8 cellular contexts compared by ENCODE assay signal in genomic region chr7:131326576-131326975, GRCh38. TPM values are rescaled to one million over a fixed set of nuclear protein-coding genes. Genes with fewer than 3 reads are reported as not detected.
A peak's percentile ranks its signal among the peaks of the same experiment; 100 is the strongest.
DNase-seq lines count a peak whose midpoint lies in the region; ATAC-seq, FAIRE-seq and TF ChIP-seq lines count a peak whose summit lies in the region.

No MANE protein-coding gene starts in this region.

- peak overlapping the region; percentile 91 for H3K4me3 ChIP-seq in A549
- H3K4me3 ChIP-seq in KMS-11 (IDR thresholded peaks at IDR 0.05; ENCODE audit: insufficient read depth, low read depth, low read length), result no peak overlapping the region

- H3K27ac Mint-ChIP-seq in chondrocyte (ENCODE audit: unreplicated experiment) (peak overlapping the region; percentile 100), naive B cell (peak overlapping the region in 4 of 6 donors; percentile 60 to 100 (median 98))

- H3K9me3 Mint-ChIP-seq in chondrocyte (ENCODE audit: low read depth), result no peaks in the 10 kb centered on the region
- no peaks in the 10 kb centered on the region for H3K9me3 Mint-ChIP-seq in naive B cell

- no peak for TF ChIP-seq RAD21 in A549 (conservative IDR thresholded peaks at IDR 0.05 in 1 of 2, IDR thresholded peaks at IDR 0.05 in 1 of 2)

- WGBS in A549 (ENCODE audit: missing lambda C conversion rate), result 47% methylated on average over 6 of the region's 6 CpGs

- H3K4me1 Mint-ChIP-seq in chondrocyte (ENCODE audit: low read depth) (peaks cover 38% of the 10 kb centered on the region), naive B cell (peaks cover 40 to 48% (median 47%) of the 10 kb centered on the region in 3 donors)

- POLR2A ChIA-PET in A549 (lab: Yijun Ruan, JAX), result interaction anchor here (1.4 to 2.2 kb wide), 4 partner anchors 10 to 217 kb away, joined by 4 to 16 read pairs (median 10); no protein-coding TSS in a partner anchor

- H3K4me2 ChIP-seq in A549 (peak overlapping the region; percentile 87), KMS-11 (peak overlapping the region; percentile 97; the same call in 1 of the 2 replicates)

- ATAC-seq in A549 (no peak), naive B cell (ENCODE audit: low read depth in 2 of 2) (no peak), GM21390 (IDR thresholded peaks at IDR 0.05; ENCODE audit: unreplicated experiment) (no peak)

- no peaks in the 10 kb centered on the region for H3K36me3 ChIP-seq in KMS-11 (ENCODE audit: insufficient read depth)

- H3K9ac ChIP-seq in KMS-11, result no peak overlapping the region

- TF ChIP-seq CTCF in A549 (IDR thresholded peaks at IDR 0.05) (no peak), KMS-11 (conservative IDR thresholded peaks at IDR 0.05; ENCODE audit: low read depth, low read length) (no peak), chondrocyte (IDR thresholded peaks at IDR 0.05) (no peak)

- CTCF ChIA-PET in A549 (lab: Yijun Ruan, JAX), result interaction anchor here (1.3 to 1.9 kb wide), 4 partner anchors 10 to 96 kb away, joined by 3 to 6 read pairs (median 4); no protein-coding TSS in a partner anchor

- peak overlapping the region; percentile 94; the same call in 1 of the 2 replicates for H2AFZ ChIP-seq in KMS-11 (ENCODE audit: low read depth)

- TF ChIP-seq POLR2A in A549 (IDR thresholded peaks at IDR 0.05; ENCODE audit: low read length), result no peak

- peak overlapping the region; percentile 85 for H3K4me3 Mint-ChIP-seq in chondrocyte (ENCODE audit: unreplicated experiment)
- H3K4me3 Mint-ChIP-seq in naive B cell, result peak overlapping the region; percentile 87 to 100 (median 98)

- DNase-seq in A549 (ENCODE audit: low read depth in 1 of 2, low spot score in 1 of 2) (peak; percentile 24 to 48), chondrocyte (ENCODE audit: low spot score) (no peak), naive B cell (no peak), NCI-H2171 (lab: John Stamatoyannopoulos, UW) (no peak), middle frontal gyrus (ENCODE audit: extremely low spot score, low spot score) (no peak), NCI-H1694 (lab: John Stamatoyannopoulos, UW) (no peak)

- H3K36me3 Mint-ChIP-seq in chondrocyte (ENCODE audit: low read depth) (no peaks in the 10 kb centered on the region), naive B cell (peaks cover 0 to 10% of the 10 kb centered on the region in 2 donors)

- H3K27ac ChIP-seq in A549, result peak overlapping the region; percentile 98
- no peak overlapping the region for H3K27ac ChIP-seq in KMS-11

- TF ChIP-seq EP300 in A549 (IDR thresholded peaks at IDR 0.05), result no peak

- peaks cover 51% of the 10 kb centered on the region for H3K4me1 ChIP-seq in A549
- H3K4me1 ChIP-seq in KMS-11 (ENCODE audit: low read depth, poor library complexity, severe bottlenecking), result peaks cover 29% of the 10 kb centered on the region

- no peaks in the 10 kb centered on the region for H3K9me3 ChIP-seq in A549

- H3K27me3 ChIP-seq in KMS-11 (ENCODE audit: insufficient read depth, low read depth), result no peaks in the 10 kb centered on the region

- H3K27me3 Mint-ChIP-seq in chondrocyte (ENCODE audit: low read depth) (no peaks in the 10 kb centered on the region), naive B cell (no peaks in the 10 kb centered on the region)

- H3K79me2 ChIP-seq in KMS-11 (ENCODE audit: insufficient read depth, low read depth), result peaks cover 39% of the 10 kb centered on the region

- H4K20me1 ChIP-seq in KMS-11 (ENCODE audit: insufficient read depth), result no peaks in the 10 kb centered on the region

- no peak for FAIRE-seq in A549 (lab: Jason Lieb, UNC)

TF ChIP-seq in A549, 52 proteins besides CTCF, POLR2A, EP300 and RAD21:
- TF ChIP-seq RNF2 (IDR thresholded peaks at IDR 0.05; ENCODE audit: borderline replicate concordance, low read depth), result no peak
- TF ChIP-seq FOSB (CRISPR knock-in tag; IDR thresholded peaks at IDR 0.05), result no peak
- no peak for TF ChIP-seq HOXB13 (CRISPR knock-in tag; IDR thresholded peaks at IDR 0.05; ENCODE audit: low read depth)
- TF ChIP-seq CBX8 (IDR thresholded peaks at IDR 0.05), result no peak
- TF ChIP-seq RCOR1 (IDR thresholded peaks at IDR 0.05; ENCODE audit: low read depth, low read length), result no peak
- TF ChIP-seq JUNB (IDR thresholded peaks at IDR 0.05), result no peak
- no peak for TF ChIP-seq ZNF302 (CRISPR knock-in tag; IDR thresholded peaks at IDR 0.05)
- no peak for TF ChIP-seq ESRRA (IDR thresholded peaks at IDR 0.05; ENCODE audit: borderline replicate concordance, low read length)
- no peak for TF ChIP-seq EHF (CRISPR knock-in tag; IDR thresholded peaks at IDR 0.05)
- TF ChIP-seq, protein P1, sequence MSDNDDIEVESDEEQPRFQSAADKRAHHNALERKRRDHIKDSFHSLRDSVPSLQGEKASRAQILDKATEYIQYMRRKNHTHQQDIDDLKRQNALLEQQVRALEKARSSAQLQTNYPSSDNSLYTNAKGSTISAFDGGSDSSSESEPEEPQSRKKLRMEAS (IDR thresholded peaks at IDR 0.05), result no peak
- TF ChIP-seq, protein P2, sequence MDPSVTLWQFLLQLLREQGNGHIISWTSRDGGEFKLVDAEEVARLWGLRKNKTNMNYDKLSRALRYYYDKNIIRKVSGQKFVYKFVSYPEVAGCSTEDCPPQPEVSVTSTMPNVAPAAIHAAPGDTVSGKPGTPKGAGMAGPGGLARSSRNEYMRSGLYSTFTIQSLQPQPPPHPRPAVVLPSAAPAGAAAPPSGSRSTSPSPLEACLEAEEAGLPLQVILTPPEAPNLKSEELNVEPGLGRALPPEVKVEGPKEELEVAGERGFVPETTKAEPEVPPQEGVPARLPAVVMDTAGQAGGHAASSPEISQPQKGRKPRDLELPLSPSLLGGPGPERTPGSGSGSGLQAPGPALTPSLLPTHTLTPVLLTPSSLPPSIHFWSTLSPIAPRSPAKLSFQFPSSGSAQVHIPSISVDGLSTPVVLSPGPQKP (IDR thresholded peaks at IDR 0.05; ENCODE audit: low read depth, low read length), result no peak
- TF ChIP-seq GATA3 (IDR thresholded peaks at IDR 0.05; ENCODE audit: borderline replicate concordance), result no peak

RNA-seq across cellular contexts. Expression of gene MKLN1, which starts 1.1 kb away (rescaled TPM):
- polyA plus RNA-seq in A549 (2011; rRNA removed) (84.5 and 109 TPM in 2 replicates), A549 (2017; fragmentation: RNase III; extraction: RNeasy Plus Mini Kit Qiagen cat#74134 plus additional on column Dnase treatment) (39.6 to 46.4 TPM (median 39.6 TPM) in 3 replicates), naive B cell (ENCODE audit: low read depth in 6 of 6) (10 to 100 TPM; 19.6 to 39.8 (median 26.0) TPM)
- 17.5 and 18.5 TPM in 2 replicates for polyA plus RNA-seq in A549 (2012; cell fraction: cytosol; rRNA removed)
- 10.8 and 17.1 TPM in 2 replicates for polyA plus RNA-seq in A549 (2012; cell fraction: nucleus; rRNA removed)
- 154 and 176 TPM in 2 replicates for polyA minus RNA-seq in A549 (2011; rRNA and poly(A)+ RNA removed)
- 33.4 to 43.8 TPM (median 33.8 TPM) in 3 replicates for total RNA-seq in chondrocyte

Comparison
In these comparisons a context has a peak if more than half of its experiments do, and no peak if none do; other contexts are left out.
1. DNase-seq: peak in A549 (2 of 2); none in chondrocyte (single experiment), naive B cell (single experiment), NCI-H2171 (single experiment), middle frontal gyrus (single experiment) and NCI-H1694 (single experiment).